26 cellular contexts compared by ENCODE assay signal in genomic region chr2:35989040-35989439, GRCh38.
"Had no signal": no experiment of that assay in that cellular context is flagged by ENCODE, and none has a peak within 500 bp of the region (broad histone marks: within the 10 kb centered on the region; RNA-seq: fewer than 3 reads in every experiment).

No MANE protein-coding gene starts in this region.

- FAIRE-seq: endometrium, keratinocyte, pancreas had no signal

- H3K27ac ChIP-seq: colonic mucosa, esophagus squamous epithelium, heart right ventricle, lower lobe of right lung, neutrophil, pancreas, skin epidermis, spleen, testis, tibial artery had no signal

- H3K27me3 ChIP-seq: colonic mucosa, esophagus squamous epithelium, heart right ventricle, neutrophil, pancreas, spleen, testis, tibial artery had no signal

- ATAC-seq: effector memory CD8-positive, alpha-beta T cell; heart right ventricle; left ventricle myocardium superior; natural killer cell; right cardiac atrium; stimulated activated memory B cell treated with anti-CD40 and anti-IgM and Interleukin-4, amounts not matched to agents 10 μg/mL and 1 μg/mL and 100 μg/mL, for 72 hours; stimulated activated naive CD8-positive, alpha-beta T cell treated with anti-CD3 and anti-CD28 coated beads, Interleukin-15, Interleukin-2, amounts not matched to agents 100 U/mL and 50 U/mL, for 24 hours had no signal

- H3K4me3 ChIP-seq: colonic mucosa, esophagus squamous epithelium, heart right ventricle, lower lobe of right lung, pancreas, skin epidermis, spleen, testis, tibial artery had no signal

- H3K36me3 Mint-ChIP-seq: stimulated activated memory B cell treated with anti-CD40 and anti-IgM and Interleukin-4, amounts not matched to agents 10 μg/mL and 1 μg/mL and 100 μg/mL, for 72 hours; type B pancreatic cell had no signal

- H3K36me3 ChIP-seq: colonic mucosa, esophagus squamous epithelium, heart right ventricle, lower lobe of right lung, neutrophil, pancreas, spleen, tibial artery had no signal

- H3K27ac Mint-ChIP-seq: immature natural killer cell; natural killer cell; stimulated activated memory B cell treated with anti-CD40 and anti-IgM and Interleukin-4, amounts not matched to agents 10 μg/mL and 1 μg/mL and 100 μg/mL, for 72 hours; type B pancreatic cell had no signal

- H3K4me1 ChIP-seq: colonic mucosa, heart right ventricle, lower lobe of right lung, pancreas, spleen, testis, tibial artery had no signal

- H3K27me3 Mint-ChIP-seq: effector memory CD8-positive, alpha-beta T cell; stimulated activated memory B cell treated with anti-CD40 and anti-IgM and Interleukin-4, amounts not matched to agents 10 μg/mL and 1 μg/mL and 100 μg/mL, for 72 hours; type B pancreatic cell had no signal

- H3K4me1 Mint-ChIP-seq: natural killer cell; stimulated activated memory B cell treated with anti-CD40 and anti-IgM and Interleukin-4, amounts not matched to agents 10 μg/mL and 1 μg/mL and 100 μg/mL, for 72 hours had no signal

- DNase-seq: colonic mucosa; dermis blood vessel endothelial cell; effector memory CD8-positive, alpha-beta T cell; erythroblast; esophagus squamous epithelium; foreskin melanocyte; glutamatergic neuron; heart right ventricle; immature natural killer cell; left ventricle myocardium superior; lower lobe of right lung; natural killer cell; pancreas; right cardiac atrium; spleen; stimulated activated CD4-positive, alpha-beta T cell treated with anti-CD3 and anti-CD28 coated beads, Interleukin-4, amount 100 ng/mL, for 4 hours; stimulated activated naive CD8-positive, alpha-beta T cell treated with anti-CD3 and anti-CD28 coated beads, Interleukin-15, Interleukin-2, amounts not matched to agents 100 U/mL and 50 U/mL, for 24 hours; substantia nigra; testis; tibial artery had no signal

- H3K4me3 Mint-ChIP-seq: effector memory CD8-positive, alpha-beta T cell; immature natural killer cell; natural killer cell; stimulated activated memory B cell treated with anti-CD40 and anti-IgM and Interleukin-4, amounts not matched to agents 10 μg/mL and 1 μg/mL and 100 μg/mL, for 72 hours; type B pancreatic cell had no signal

- H3K9me3 ChIP-seq: colonic mucosa, esophagus squamous epithelium, lower lobe of right lung, neutrophil, pancreas, testis, tibial artery had no signal

- H3K9me3 Mint-ChIP-seq: effector memory CD8-positive, alpha-beta T cell; natural killer cell; type B pancreatic cell had no signal
